ENCODE assay signal across 15 cellular contexts in the genomic region with DNA sequence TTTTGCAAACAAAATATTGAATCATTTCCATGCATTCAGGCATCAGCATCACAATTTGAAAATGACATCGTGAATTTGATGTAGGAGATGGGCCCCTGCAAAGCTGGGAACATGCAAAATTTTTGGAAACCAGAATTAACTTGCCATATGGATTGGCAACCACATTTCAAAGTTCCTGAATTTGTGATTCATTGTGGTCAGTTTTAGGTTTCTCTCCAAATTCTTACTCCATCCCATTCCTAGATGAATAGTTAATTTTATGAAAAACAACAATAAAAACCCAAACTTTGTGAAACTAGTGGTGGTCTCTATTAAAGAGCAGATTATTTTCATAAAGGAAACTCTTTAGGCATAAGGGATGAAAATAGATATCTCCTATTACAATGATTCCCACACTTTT.
DNase-seq lines count a peak whose midpoint lies in the region; ATAC-seq lines count a peak whose summit lies in the region.
"Had no signal": no experiment of that assay in that cellular context is flagged by ENCODE, and none has a peak within 500 bp of the region (broad histone marks: within the 10 kb centered on the region; RNA-seq: fewer than 3 reads in every experiment).

No MANE protein-coding gene starts in this region.

- no peak overlapping the region for H3K4me3 Mint-ChIP-seq in T-helper 17 cell
- H3K4me3 Mint-ChIP-seq in activated CD4-positive, alpha-beta T cell treated with anti-CD3 and anti-CD28 coated beads for 36 hours: no peak overlapping the region
- H3K4me3 Mint-ChIP-seq: CD8-positive, alpha-beta memory T cell; H9 had no signal

- peak overlapping the region; percentile 52 for H3K4me2 ChIP-seq in GM23248 (ENCODE audit: unreplicated experiment)
- H3K4me2 ChIP-seq: BLaER1 had no signal

- POLR2A ChIA-PET in activated CD4-positive, alpha-beta T cell treated with anti-CD3 and anti-CD28 coated beads for 36 hours (lab: Charles Lee): no interaction called here

- H3K9me3 ChIP-seq in GM23248 (ENCODE audit: low read depth): no peaks in the 10 kb centered on the region
- no peaks in the 10 kb centered on the region for H3K9me3 ChIP-seq in T-helper 17 cell (ENCODE audit: control insufficient read depth, low read length, poor library complexity, severe bottlenecking)
- H3K9me3 ChIP-seq: BLaER1, Caco-2 had no signal

- no peaks in the 10 kb centered on the region for H3K4me1 Mint-ChIP-seq in T-helper 17 cell
- H3K4me1 Mint-ChIP-seq in activated CD4-positive, alpha-beta T cell treated with anti-CD3 and anti-CD28 coated beads for 36 hours: no peaks in the 10 kb centered on the region
- H3K4me1 Mint-ChIP-seq: CD8-positive, alpha-beta memory T cell had no signal

- no peaks in the 10 kb centered on the region for H3K27me3 ChIP-seq in GM23248 (replicated peaks; ENCODE audit: insufficient read depth)
- H3K27me3 ChIP-seq: BLaER1 had no signal

- H3K4me1 ChIP-seq in GM23248 (ENCODE audit: insufficient read depth): peaks cover 47% of the 10 kb centered on the region
- H3K4me1 ChIP-seq: BLaER1 had no signal

- H3K27me3 Mint-ChIP-seq in T-helper 17 cell: peaks cover 21% of the 10 kb centered on the region
- peaks cover 7% of the 10 kb centered on the region for H3K27me3 Mint-ChIP-seq in activated CD4-positive, alpha-beta T cell treated with anti-CD3 and anti-CD28 coated beads for 36 hours

- ATAC-seq in T-helper 17 cell: no peak
- ATAC-seq in activated CD4-positive, alpha-beta T cell treated with anti-CD3 and anti-CD28 coated beads for 36 hours: no peak
- ATAC-seq: GM12878 had no signal

- intact Hi-C loops in activated CD4-positive, alpha-beta T cell treated with anti-CD3 and anti-CD28 coated beads for 36 hours (cut with DNase I, micrococcal nuclease): no loop called here

- H2AFZ ChIP-seq in GM23248: no peak overlapping the region

- DNase-seq in AG20443 (ENCODE audit: low spot score): peak; percentile 45
- peak; percentile 68 for DNase-seq in GM23248
- DNase-seq in fibroblast of gingiva (ENCODE audit: low read depth): peak; percentile 39
- DNase-seq in stromal cell of bone marrow (ENCODE audit: low read depth): peak; percentile 58
- DNase-seq in T-helper 17 cell: no peak
- DNase-seq in activated CD4-positive, alpha-beta T cell treated with anti-CD3 and anti-CD28 coated beads for 36 hours: no peak
- DNase-seq in activated T-cell treated with anti-CD3 and anti-CD28 coated beads, Interleukin-2, amount 50 U/mL, for 48 hours: no peak
- DNase-seq: CD8-positive, alpha-beta memory T cell; DND-41; GOT3; H9; IMR-90 had no signal

- no peaks in the 10 kb centered on the region for H3K9me3 Mint-ChIP-seq in activated CD4-positive, alpha-beta T cell treated with anti-CD3 and anti-CD28 coated beads for 36 hours (ENCODE audit: low read depth)
- H3K9me3 Mint-ChIP-seq: CD8-positive, alpha-beta memory T cell; H9 had no signal

- 86% methylated on average over 1 of the region's 1 CpG for WGBS in GM23248 (ENCODE audit: low coverage in 1 of 2, low lambda C conversion rate in 2 of 2, missing lambda C conversion rate in 2 of 2), 2 experiments

- in situ Hi-C loops in GM23248 (cut with MboI): no loop called here

- H3F3A ChIP-seq in GM23248 (ENCODE audit: insufficient read depth): peaks cover 21% of the 10 kb centered on the region; the same call in 1 of the 2 replicates

- H3K27ac ChIP-seq in GM23248: peak overlapping the region; percentile 41
- H3K27ac ChIP-seq: BLaER1 had no signal

- no peaks in the 10 kb centered on the region for H4K20me1 ChIP-seq in GM23248 (ENCODE audit: insufficient read depth)
- H4K20me1 ChIP-seq: BLaER1 had no signal

- no peak overlapping the region for H3K4me3 ChIP-seq in GM23248
- H3K4me3 ChIP-seq: BLaER1, GM12878 had no signal

- H3K36me3 Mint-ChIP-seq in T-helper 17 cell (ENCODE audit: low read depth): no peaks in the 10 kb centered on the region
- no peaks in the 10 kb centered on the region for H3K36me3 Mint-ChIP-seq in activated CD4-positive, alpha-beta T cell treated with anti-CD3 and anti-CD28 coated beads for 36 hours (ENCODE audit: low read depth)
- H3K36me3 Mint-ChIP-seq: CD8-positive, alpha-beta memory T cell had no signal

- no peak overlapping the region for H3K27ac Mint-ChIP-seq in T-helper 17 cell
- no peak overlapping the region for H3K27ac Mint-ChIP-seq in activated CD4-positive, alpha-beta T cell treated with anti-CD3 and anti-CD28 coated beads for 36 hours
- H3K27ac Mint-ChIP-seq: CD8-positive, alpha-beta memory T cell; H9 had no signal

- H3K9ac ChIP-seq in GM23248: no peak overlapping the region
- H3K9ac ChIP-seq: BLaER1 had no signal

- no peaks in the 10 kb centered on the region for H3K36me3 ChIP-seq in GM23248 (ENCODE audit: low read depth)
- H3K36me3 ChIP-seq: BLaER1 had no signal

- no peaks in the 10 kb centered on the region for H3K9me2 ChIP-seq in GM23248 (ENCODE audit: insufficient read depth)

- no peaks in the 10 kb centered on the region for H3K79me2 ChIP-seq in GM23248 (ENCODE audit: insufficient read depth)

- CTCF ChIA-PET in activated CD4-positive, alpha-beta T cell treated with anti-CD3 and anti-CD28 coated beads for 36 hours (lab: Charles Lee): no interaction called here

Comparison
In these comparisons a context has a peak if more than half of its experiments do, and no peak if none do; other contexts are left out.
1. DNase-seq: peak in AG20443 (single experiment), GM23248 (single experiment), fibroblast of gingiva (single experiment) and stromal cell of bone marrow (single experiment); none in T-helper 17 cell (0 of 3), activated CD4-positive, alpha-beta T cell treated with anti-CD3 and anti-CD28 coated beads for 36 hours (single experiment) and activated T-cell treated with anti-CD3 and anti-CD28 coated beads, Interleukin-2, amount 50 U/mL, for 48 hours (0 of 2).